Comparison of ENCODE assay signal across 22 cellular contexts in genomic region chr5:180639743-180640300, GRCh38. TPM values are rescaled to one million over a fixed set of nuclear protein-coding genes. Genes with fewer than 3 reads are reported as not detected.
A peak's percentile ranks its signal among the peaks of the same experiment; 100 is the strongest.
DNase-seq lines count a peak whose midpoint lies in the region; ATAC-seq and TF ChIP-seq lines count a peak whose summit lies in the region.
"Had no signal": no experiment of that assay in that cellular context is flagged by ENCODE, and none has a peak within 500 bp of the region (broad histone marks: within the 10 kb centered on the region; RNA-seq: fewer than 3 reads in every experiment).

No MANE protein-coding gene starts in this region.

- H3K4me1 ChIP-seq in neuronal stem cell (ENCODE audit: control insufficient read depth in 2 of 2, insufficient read depth in 1 of 2, low read depth in 1 of 2, low read length in 2 of 2) = peaks cover 0 to 1% of the 10 kb centered on the region in 2 donors
- H3K4me1 ChIP-seq: psoas muscle, tibial nerve had no signal

- peak; percentile 0 for DNase-seq in stimulated activated CD4-positive, alpha-beta T cell treated with anti-CD3 and anti-CD28 coated beads, Interleukin-15, amount 100 ng/mL, for 24 hours
- no peak for DNase-seq in stimulated activated CD4-positive, alpha-beta T cell treated with anti-CD3 and anti-CD28 coated beads, Interleukin-2, amount 100 ng/mL, for 48 hours
- DNase-seq in neuronal stem cell (ENCODE audit: low spot score) = no peak
- DNase-seq in DMS114 treated with DMSO at 0.1 percent for 48 hours (lab: John Stamatoyannopoulos, UW; ENCODE audit: unreplicated experiment) = no peak
- no peak for DNase-seq in MCF 10A (ENCODE audit: unreplicated experiment)
- no peak for DNase-seq in NCI-H524 treated with DMSO at 0.1 percent for 48 hours (lab: John Stamatoyannopoulos, UW)
- DNase-seq: activated CD4-positive, alpha-beta T cell treated with anti-CD3 and anti-CD28 coated beads, Interleukin-2, amount 10 ng/mL, durations not matched to agents 24 days and 14 days; activated T-cell treated with anti-CD3 and anti-CD28 coated beads for 4 hours; brain microvascular endothelial cell; DND-41; GOT3; NCI-H1436; PC-9 had no signal

- CTCF ChIA-PET in MCF 10A (lab: Yijun Ruan, JAX) = interaction anchor here (0.6 kb wide), 1 partner anchor 35 kb away, joined by 3 read pairs; no protein-coding TSS in a partner anchor

- H3K27me3 Mint-ChIP-seq in MCF 10A (ENCODE audit: insufficient read depth, unreplicated experiment) = peaks cover 32% of the 10 kb centered on the region
- H3K27me3 Mint-ChIP-seq: activated naive CD8-positive, alpha-beta T cell had no signal

- H2BK5ac ChIP-seq in neuronal stem cell (ENCODE audit: low read length) = no peak overlapping the region

- no peak overlapping the region for H2BK15ac ChIP-seq in neuronal stem cell (ENCODE audit: low read length)

- peak overlapping the region; percentile 7 for H3K18ac ChIP-seq in neuronal stem cell (ENCODE audit: low read length)

- no peak overlapping the region for H3K27ac ChIP-seq in neuronal stem cell (replicated peaks; ENCODE audit: low read length)
- H3K27ac ChIP-seq: brain microvascular endothelial cell, epithelial cell of prostate, PC-9, psoas muscle, tibial nerve had no signal

- no peaks in the 10 kb centered on the region for H3K9me3 ChIP-seq in neuronal stem cell (replicated peaks in 1 of 2; ENCODE audit: control insufficient read depth in 2 of 2, insufficient read depth in 1 of 2, low read depth in 1 of 2, low read length in 2 of 2)
- H3K9me3 ChIP-seq: psoas muscle had no signal

- no peaks in the 10 kb centered on the region for H3K4me1 Mint-ChIP-seq in MCF 10A (ENCODE audit: insufficient read depth, unreplicated experiment)
- H3K4me1 Mint-ChIP-seq: activated CD4-positive, alpha-beta T cell treated with anti-CD3 and anti-CD28 coated beads, Interleukin-2, amount 10 ng/mL, durations not matched to agents 24 days and 14 days; stimulated activated memory B cell treated with anti-CD40 and anti-IgM and Interleukin-4, amounts not matched to agents 10 μg/mL and 1 μg/mL and 100 μg/mL, for 72 hours had no signal

- peak overlapping the region; percentile 30 for H4K91ac ChIP-seq in neuronal stem cell (ENCODE audit: low read depth, low read length, poor library complexity)

- no peak for TF ChIP-seq CTCF in MCF 10A (IDR thresholded peaks at IDR 0.05; ENCODE audit: unreplicated experiment)

- no peak overlapping the region for H3K4ac ChIP-seq in neuronal stem cell (ENCODE audit: low read length)

- peak overlapping the region; percentile 97 for H3K23ac ChIP-seq in neuronal stem cell (ENCODE audit: low read depth, low read length, poor library complexity)

- H3K14ac ChIP-seq in neuronal stem cell (ENCODE audit: low read length) = peak overlapping the region; percentile 98

- H2BK120ac ChIP-seq in neuronal stem cell (ENCODE audit: low read depth, low read length) = no peak overlapping the region

- no peak overlapping the region for H3K4me2 ChIP-seq in neuronal stem cell (ENCODE audit: insufficient read depth, low read length, poor library complexity, severe bottlenecking)
- H3K4me2 ChIP-seq: PC-9 had no signal

- no peak overlapping the region for H3K4me3 Mint-ChIP-seq in MCF 10A (ENCODE audit: unreplicated experiment)
- H3K4me3 Mint-ChIP-seq: activated CD4-positive, alpha-beta T cell treated with anti-CD3 and anti-CD28 coated beads, Interleukin-2, amount 10 ng/mL, durations not matched to agents 24 days and 14 days; activated naive CD8-positive, alpha-beta T cell; dendritic cell treated with granulocyte-macrophage colony-stimulating factor and Interleukin-4, amounts not matched to agents 40 ng/mL and 50 ng/mL, for 4 days; stimulated activated memory B cell treated with anti-CD40 and anti-IgM and Interleukin-4, amounts not matched to agents 10 μg/mL and 1 μg/mL and 100 μg/mL, for 72 hours had no signal

- peak overlapping the region; percentile 30 for H3K9ac ChIP-seq in neuronal stem cell (ENCODE audit: low read depth, low read length, poor library complexity)

- H3K36me3 ChIP-seq in neuronal stem cell (replicated peaks in 1 of 2; ENCODE audit: control insufficient read depth in 2 of 2, insufficient read depth in 2 of 2, low read length in 2 of 2) = no peaks in the 10 kb centered on the region
- H3K36me3 ChIP-seq: brain microvascular endothelial cell, tibial nerve had no signal

- WGBS in neuronal stem cell (ENCODE audit: extremely low coverage in 2 of 2, insufficient read length in 2 of 2, insufficient replicate concordance in 1 of 2), 2 donors = no CpG with 5 or more reads among the region's 21 CpGs

- no TSS peak for BruUV-seq in MCF 10A (replicated peaks; lab: Mats Ljungman, UMichigan)

- intact Hi-C loops in MCF 10A (cut with micrococcal nuclease) = no loop called here

- peak overlapping the region; percentile 41 for H2BK12ac ChIP-seq in neuronal stem cell (ENCODE audit: low read length)

- H2AK5ac ChIP-seq in neuronal stem cell (ENCODE audit: low read depth, low read length) = peak overlapping the region; percentile 56

- peak; percentile 22 for ATAC-seq in esophagus mucosa
- no peak for ATAC-seq in GM18873 (IDR thresholded peaks at IDR 0.05; ENCODE audit: low FRiP score, unreplicated experiment)
- ATAC-seq: naive thymus-derived CD8-positive, alpha-beta T cell; psoas muscle; stimulated activated memory B cell treated with anti-CD40 and anti-IgM and Interleukin-4, amounts not matched to agents 10 μg/mL and 1 μg/mL and 100 μg/mL, for 72 hours had no signal

- H3K79me1 ChIP-seq in neuronal stem cell (ENCODE audit: low read depth, low read length) = peaks cover 1% of the 10 kb centered on the region

- H3K36me3 Mint-ChIP-seq in MCF 10A (ENCODE audit: insufficient read depth, unreplicated experiment) = no peaks in the 10 kb centered on the region
- H3K36me3 Mint-ChIP-seq: activated naive CD8-positive, alpha-beta T cell; stimulated activated memory B cell treated with anti-CD40 and anti-IgM and Interleukin-4, amounts not matched to agents 10 μg/mL and 1 μg/mL and 100 μg/mL, for 72 hours had no signal

- H3K9me3 Mint-ChIP-seq in MCF 10A (ENCODE audit: unreplicated experiment) = no peaks in the 10 kb centered on the region
- H3K9me3 Mint-ChIP-seq: activated CD4-positive, alpha-beta T cell treated with anti-CD3 and anti-CD28 coated beads, Interleukin-2, amount 10 ng/mL, durations not matched to agents 24 days and 14 days; dendritic cell treated with granulocyte-macrophage colony-stimulating factor and Interleukin-4, amounts not matched to agents 40 ng/mL and 50 ng/mL, for 4 days; naive thymus-derived CD8-positive, alpha-beta T cell had no signal

- no peak overlapping the region for H3K4me3 ChIP-seq in neuronal stem cell (ENCODE audit: low read length in 2 of 2)
- H3K4me3 ChIP-seq: PC-9, psoas muscle, tibial nerve had no signal

- peak overlapping the region; percentile 58 for H2AFZ ChIP-seq in neuronal stem cell (ENCODE audit: low read length)
- H2AFZ ChIP-seq: PC-9 had no signal

- POLR2A ChIA-PET in MCF 10A (lab: Yijun Ruan, JAX) = no interaction called here

- peaks cover 0 to 36% (median 0%) of the 10 kb centered on the region in 3 experiments for H3K27me3 ChIP-seq in neuronal stem cell (ENCODE audit: control insufficient read depth in 3 of 3, insufficient read depth in 3 of 3, low read depth in 1 of 3, low read length in 3 of 3)
- H3K27me3 ChIP-seq: brain microvascular endothelial cell had no signal

- H3K27ac Mint-ChIP-seq in MCF 10A (ENCODE audit: low read depth, unreplicated experiment) = no peak overlapping the region
- H3K27ac Mint-ChIP-seq: activated CD4-positive, alpha-beta T cell treated with anti-CD3 and anti-CD28 coated beads, Interleukin-2, amount 10 ng/mL, durations not matched to agents 24 days and 14 days; activated naive CD8-positive, alpha-beta T cell; dendritic cell treated with granulocyte-macrophage colony-stimulating factor and Interleukin-4, amounts not matched to agents 40 ng/mL and 50 ng/mL, for 4 days; stimulated activated memory B cell treated with anti-CD40 and anti-IgM and Interleukin-4, amounts not matched to agents 10 μg/mL and 1 μg/mL and 100 μg/mL, for 72 hours had no signal

- peak overlapping the region; percentile 92 for H4K8ac ChIP-seq in neuronal stem cell (ENCODE audit: low read depth, low read length)

RNA-seq across cellular contexts. Expression of gene FLT4, which starts 9.6 kb away (rescaled TPM):
- total RNA-seq in esophagus mucosa = 1.9 TPM
- 5.4 TPM for polyA plus RNA-seq in neuronal stem cell (2013, experiment 1 of 2)
- polyA plus RNA-seq in neuronal stem cell (2013, experiment 2 of 2) = 5.5 TPM
- not detected in 2 replicates for total RNA-seq in MCF 10A (2022)
- total RNA-seq: PC-9 had no signal

RNA-seq across cellular contexts. Expression of gene SCGB3A1, which starts 48.5 kb away (rescaled TPM):
- total RNA-seq in esophagus mucosa = 26.6 TPM
- 0.75 TPM for polyA plus RNA-seq in neuronal stem cell (2013, experiment 1 of 2)
- 0.66 TPM for polyA plus RNA-seq in neuronal stem cell (2013, experiment 2 of 2)
- not detected in 2 replicates for total RNA-seq in MCF 10A (2022)
- total RNA-seq: activated CD4-positive, alpha-beta T cell treated with anti-CD3 and anti-CD28 coated beads, Interleukin-2, amount 10 ng/mL, durations not matched to agents 24 days and 14 days; PC-9; tibial nerve had no signal
- polyA plus RNA-seq: naive thymus-derived CD8-positive, alpha-beta T cell; psoas muscle had no signal

Comparison
In these comparisons a context has a peak if more than half of its experiments do, and no peak if none do; other contexts are left out.
1. RNA of gene SCGB3A1, which starts 48.5 kb away (total RNA-seq): 26.6 TPM in esophagus mucosa (single experiment); not detected in MCF 10A; every median in the first group is over 10 times any median in the second.